ENCODE assay signal across 24 cellular contexts in the genomic region with DNA sequence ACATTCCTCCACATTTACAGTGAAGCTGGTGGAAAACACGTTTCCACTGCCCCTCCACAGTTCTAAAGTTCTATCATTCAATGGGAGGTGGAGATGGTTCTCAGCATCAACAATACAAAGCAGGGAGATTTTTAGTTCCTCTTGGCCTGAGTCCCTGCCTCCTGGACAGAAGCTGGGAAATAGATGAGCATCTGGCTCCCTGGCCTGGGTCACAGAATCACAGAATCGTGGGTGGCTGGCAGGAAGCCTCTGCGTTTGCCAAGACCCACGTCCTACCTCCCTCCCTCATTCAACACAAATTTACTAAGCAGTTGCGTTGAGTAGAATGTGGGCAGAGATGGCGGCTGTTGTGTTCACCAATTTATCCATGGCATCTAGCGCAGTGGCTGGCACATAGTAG. TPM values are rescaled to one million over a fixed set of nuclear protein-coding genes. Genes with fewer than 3 reads are reported as not detected.
A peak's percentile ranks its signal among the peaks of the same experiment; 100 is the strongest.
DNase-seq lines count a peak whose midpoint lies in the region; ATAC-seq and TF ChIP-seq lines count a peak whose summit lies in the region.
"Had no signal": no experiment of that assay in that cellular context is flagged by ENCODE, and none has a peak within 500 bp of the region (broad histone marks: within the 10 kb centered on the region; RNA-seq: fewer than 3 reads in every experiment).

No MANE protein-coding gene starts in this region.

- no peaks in the 10 kb centered on the region for H3K79me2 ChIP-seq in Loucy (ENCODE audit: insufficient read depth, low read length)

- no peak overlapping the region for H3K4me3 Mint-ChIP-seq in activated naive CD4-positive, alpha-beta T cell treated with anti-CD3 and anti-CD28 coated beads, Interleukin-2, amount 10 ng/mL, durations not matched to agents 7 days and 5 days
- peak overlapping the region; percentile 13 for H3K4me3 Mint-ChIP-seq in activated naive CD8-positive, alpha-beta T cell treated with anti-CD3 and anti-CD28 coated beads, Interleukin-2, amount 10 ng/mL, durations not matched to agents 7 days and 5 days
- no peak overlapping the region for H3K4me3 Mint-ChIP-seq in stimulated activated memory B cell treated with anti-CD40 and anti-IgM and Interleukin-4, amounts not matched to agents 10 μg/mL and 1 μg/mL and 100 μg/mL, for 72 hours

- no peaks in the 10 kb centered on the region for H3K36me3 Mint-ChIP-seq in activated naive CD4-positive, alpha-beta T cell treated with anti-CD3 and anti-CD28 coated beads, Interleukin-2, amount 10 ng/mL, durations not matched to agents 7 days and 5 days
- peaks cover 2% of the 10 kb centered on the region for H3K36me3 Mint-ChIP-seq in activated naive CD8-positive, alpha-beta T cell treated with anti-CD3 and anti-CD28 coated beads, Interleukin-2, amount 10 ng/mL, durations not matched to agents 7 days and 5 days
- H3K36me3 Mint-ChIP-seq in stimulated activated memory B cell treated with anti-CD40 and anti-IgM and Interleukin-4, amounts not matched to agents 10 μg/mL and 1 μg/mL and 100 μg/mL, for 72 hours: no peaks in the 10 kb centered on the region

- no peaks in the 10 kb centered on the region for H3K9me2 ChIP-seq in Loucy (replicated peaks; ENCODE audit: low read depth, low read length)

- H3K27me3 ChIP-seq in Loucy (ENCODE audit: insufficient read depth, low read length, poor library complexity, severe bottlenecking): no peaks in the 10 kb centered on the region
- H3K27me3 ChIP-seq: stomach, transverse colon had no signal

- no peak overlapping the region for H3K4me3 ChIP-seq in Loucy (ENCODE audit: low read length, poor library complexity, severe bottlenecking)
- H3K4me3 ChIP-seq: SK-N-MC, stomach, transverse colon had no signal

- H3K9ac ChIP-seq in Loucy (ENCODE audit: low read depth, low read length, poor library complexity, severe bottlenecking): no peak overlapping the region

- peaks cover 18% of the 10 kb centered on the region for H3K27me3 Mint-ChIP-seq in activated naive CD4-positive, alpha-beta T cell treated with anti-CD3 and anti-CD28 coated beads, Interleukin-2, amount 10 ng/mL, durations not matched to agents 7 days and 5 days
- peaks cover 5% of the 10 kb centered on the region for H3K27me3 Mint-ChIP-seq in activated naive CD8-positive, alpha-beta T cell treated with anti-CD3 and anti-CD28 coated beads, Interleukin-2, amount 10 ng/mL, durations not matched to agents 7 days and 5 days
- no peaks in the 10 kb centered on the region for H3K27me3 Mint-ChIP-seq in stimulated activated memory B cell treated with anti-CD40 and anti-IgM and Interleukin-4, amounts not matched to agents 10 μg/mL and 1 μg/mL and 100 μg/mL, for 72 hours

- no peaks in the 10 kb centered on the region for H3K9me3 Mint-ChIP-seq in activated naive CD4-positive, alpha-beta T cell treated with anti-CD3 and anti-CD28 coated beads, Interleukin-2, amount 10 ng/mL, durations not matched to agents 7 days and 5 days
- no peaks in the 10 kb centered on the region for H3K9me3 Mint-ChIP-seq in activated naive CD8-positive, alpha-beta T cell treated with anti-CD3 and anti-CD28 coated beads, Interleukin-2, amount 10 ng/mL, durations not matched to agents 7 days and 5 days
- H3K9me3 Mint-ChIP-seq in stimulated activated memory B cell treated with anti-CD40 and anti-IgM and Interleukin-4, amounts not matched to agents 10 μg/mL and 1 μg/mL and 100 μg/mL, for 72 hours: no peaks in the 10 kb centered on the region
- H3K9me3 Mint-ChIP-seq: CD8-positive, alpha-beta memory T cell had no signal

- H4K20me1 ChIP-seq in Loucy (ENCODE audit: insufficient read depth, low read length, poor library complexity, severe bottlenecking): no peaks in the 10 kb centered on the region

- H3K27ac Mint-ChIP-seq in activated naive CD4-positive, alpha-beta T cell treated with anti-CD3 and anti-CD28 coated beads, Interleukin-2, amount 10 ng/mL, durations not matched to agents 7 days and 5 days: peak overlapping the region; percentile 3
- H3K27ac Mint-ChIP-seq in activated naive CD8-positive, alpha-beta T cell treated with anti-CD3 and anti-CD28 coated beads, Interleukin-2, amount 10 ng/mL, durations not matched to agents 7 days and 5 days: peak overlapping the region; percentile 87
- H3K27ac Mint-ChIP-seq in stimulated activated memory B cell treated with anti-CD40 and anti-IgM and Interleukin-4, amounts not matched to agents 10 μg/mL and 1 μg/mL and 100 μg/mL, for 72 hours: peak overlapping the region; percentile 44

- POLR2A ChIA-PET in activated naive CD8-positive, alpha-beta T cell treated with anti-CD3 and anti-CD28 coated beads, Interleukin-2, amount 10 ng/mL, durations not matched to agents 7 days and 5 days (lab: Charles Lee): no interaction called here

- no peaks in the 10 kb centered on the region for H3K36me3 ChIP-seq in Loucy (ENCODE audit: insufficient read depth, low read length)
- H3K36me3 ChIP-seq: brain microvascular endothelial cell, stomach, transverse colon had no signal

- H3K4me1 ChIP-seq in Loucy (ENCODE audit: insufficient read depth, low read length, poor library complexity, severe bottlenecking): no peaks in the 10 kb centered on the region

- H3K9me3 ChIP-seq in Loucy (ENCODE audit: insufficient read depth, low read depth, low read length): no peaks in the 10 kb centered on the region
- H3K9me3 ChIP-seq: stomach, transverse colon had no signal

- no peak for DNase-seq in activated naive CD4-positive, alpha-beta T cell treated with anti-CD3 and anti-CD28 coated beads, Interleukin-2, amount 10 ng/mL, durations not matched to agents 7 days and 5 days
- DNase-seq in activated naive CD4-positive, alpha-beta T cell treated with anti-CD3 and anti-CD28 coated beads, Interleukin-2, amount 50 U/mL, for 16 hours: no peak
- no peak for DNase-seq in activated naive CD8-positive, alpha-beta T cell treated with anti-CD3 and anti-CD28 coated beads, Interleukin-2, amount 10 ng/mL, durations not matched to agents 7 days and 5 days
- DNase-seq in islet precursor cell: no peak
- no peak for DNase-seq in COLO668 (lab: John Stamatoyannopoulos, UW; ENCODE audit: unreplicated experiment)
- DNase-seq: activated CD4-positive, CD25-positive, alpha-beta regulatory T cell; brain microvascular endothelial cell; cortex of kidney; DMS79 treated with DMSO at 0.1 percent for 48 hours; glutamatergic neuron; KBM-7; left colon; midbrain; NCI-H1048; NCI-H187 treated with DMSO at 0.1 percent for 48 hours; stimulated activated CD4-positive, alpha-beta T cell treated with anti-CD3 and anti-CD28 coated beads, Interleukin-1b, Interleukin-23, amount 100 ng/mL, for 48 hours; stomach; T1000; transverse colon had no signal

- H3K4me2 ChIP-seq in Loucy (ENCODE audit: low read depth, low read length, poor library complexity, severe bottlenecking): no peak overlapping the region

- H2AFZ ChIP-seq in Loucy (ENCODE audit: low read length): peak overlapping the region; percentile 32; the same call in 1 of the 2 replicates

- H3F3A ChIP-seq in Loucy (ENCODE audit: low read depth): no peaks in the 10 kb centered on the region

- CTCF ChIA-PET in activated naive CD4-positive, alpha-beta T cell treated with anti-CD3 and anti-CD28 coated beads, Interleukin-2, amount 10 ng/mL, durations not matched to agents 7 days and 5 days (lab: Charles Lee): interaction anchor here (0.8 to 1.7 kb wide), 4 partner anchors 15 to 90 kb away, joined by 3 to 4 read pairs (median 3); no protein-coding TSS in a partner anchor

- no peak for ATAC-seq in activated naive CD8-positive, alpha-beta T cell treated with anti-CD3 and anti-CD28 coated beads, Interleukin-2, amount 10 ng/mL, durations not matched to agents 7 days and 5 days (ENCODE audit: low read depth)
- ATAC-seq in stimulated activated memory B cell treated with anti-CD40 and anti-IgM and Interleukin-4, amounts not matched to agents 10 μg/mL and 1 μg/mL and 100 μg/mL, for 72 hours: no peak
- no peak for ATAC-seq in GM21619 (IDR thresholded peaks at IDR 0.05; ENCODE audit: unreplicated experiment)
- ATAC-seq: left colon had no signal

- TF ChIP-seq CTCF in Loucy (conservative IDR thresholded peaks at IDR 0.05; ENCODE audit: low read length): no peak

- H3K4me1 Mint-ChIP-seq in activated naive CD4-positive, alpha-beta T cell treated with anti-CD3 and anti-CD28 coated beads, Interleukin-2, amount 10 ng/mL, durations not matched to agents 7 days and 5 days: peaks cover 16% of the 10 kb centered on the region
- H3K4me1 Mint-ChIP-seq in activated naive CD8-positive, alpha-beta T cell treated with anti-CD3 and anti-CD28 coated beads, Interleukin-2, amount 10 ng/mL, durations not matched to agents 7 days and 5 days: peaks cover 13% of the 10 kb centered on the region
- peaks cover 5% of the 10 kb centered on the region for H3K4me1 Mint-ChIP-seq in stimulated activated memory B cell treated with anti-CD40 and anti-IgM and Interleukin-4, amounts not matched to agents 10 μg/mL and 1 μg/mL and 100 μg/mL, for 72 hours

RNA-seq across cellular contexts. Expression of gene PPARGC1B, which starts 5.2 kb away (rescaled TPM):
- total RNA-seq in activated naive CD8-positive, alpha-beta T cell treated with anti-CD3 and anti-CD28 coated beads, Interleukin-2, amount 10 ng/mL, durations not matched to agents 7 days and 5 days: 1 to 10 TPM; 6.4 to 8.1 TPM

Comparison
In these comparisons a context has a peak if more than half of its experiments do, and no peak if none do; other contexts are left out.
1. H3K27ac Mint-ChIP-seq: peak in every context shown above with its lines; median percentile 87 in activated naive CD8-positive, alpha-beta T cell treated with anti-CD3 and anti-CD28 coated beads, Interleukin-2, amount 10 ng/mL, durations not matched to agents 7 days and 5 days; 44 in stimulated activated memory B cell treated with anti-CD40 and anti-IgM and Interleukin-4, amounts not matched to agents 10 μg/mL and 1 μg/mL and 100 μg/mL, for 72 hours; 3 in activated naive CD4-positive, alpha-beta T cell treated with anti-CD3 and anti-CD28 coated beads, Interleukin-2, amount 10 ng/mL, durations not matched to agents 7 days and 5 days.